Comparison of ENCODE assay signal across 11 cellular contexts in the genomic region with DNA sequence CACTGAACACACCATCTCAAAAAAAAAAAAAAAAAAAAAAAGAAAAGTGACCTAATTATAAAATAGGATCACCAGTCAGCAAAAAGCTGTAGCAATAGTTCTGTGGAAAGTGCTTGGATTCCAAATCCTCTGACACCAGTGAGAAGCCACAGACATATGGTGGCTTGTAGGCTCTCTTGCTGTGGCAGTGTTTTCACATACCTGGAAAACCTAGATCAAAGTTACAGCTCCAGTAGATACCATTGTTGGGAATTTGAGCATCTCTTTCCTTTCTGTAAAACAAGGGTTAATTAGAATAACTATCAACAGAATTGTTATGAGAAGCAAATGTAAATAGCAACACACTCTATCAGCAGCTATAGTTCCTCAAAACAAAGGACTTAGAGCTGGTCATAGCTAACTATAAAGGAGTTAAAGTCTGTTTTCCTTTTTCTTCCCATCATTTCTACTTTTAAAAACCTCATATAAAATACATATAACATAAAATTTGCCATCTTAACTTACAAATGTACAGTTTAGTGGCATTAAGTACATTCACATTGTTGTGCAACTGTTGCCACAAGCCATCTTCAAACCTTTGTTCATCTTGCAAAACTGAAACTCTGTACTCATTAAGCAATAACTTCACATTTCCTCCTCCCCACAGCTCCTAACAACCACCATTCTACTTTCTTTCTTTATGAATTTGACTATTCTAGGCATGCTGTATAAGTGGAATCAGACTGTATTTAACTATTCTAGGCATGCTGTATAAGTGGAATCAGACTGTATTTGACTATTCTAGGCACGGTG. TPM values are rescaled to one million over a fixed set of nuclear protein-coding genes. Genes with fewer than 3 reads are reported as not detected.
DNase-seq lines count a peak whose midpoint lies in the region; ATAC-seq and TF ChIP-seq lines count a peak whose summit lies in the region.
"Had no signal": no experiment of that assay in that cellular context is flagged by ENCODE, and none has a peak within 500 bp of the region (broad histone marks: within the 10 kb centered on the region; RNA-seq: fewer than 3 reads in every experiment).

No MANE protein-coding gene starts in this region.

- no peaks in the 10 kb centered on the region for H3K9me2 ChIP-seq in GM23338 (ENCODE audit: insufficient read depth)

- H4K91ac ChIP-seq in IMR-90 (ENCODE audit: insufficient read depth, low read depth, low read length): no peak overlapping the region

- no peak overlapping the region for H4K8ac ChIP-seq in IMR-90 (ENCODE audit: low read depth in 2 of 2, low read length in 2 of 2)

- CTCF ChIA-PET in IMR-90 (lab: Yijun Ruan, JAX): no interaction called here

- no peak overlapping the region for H3K9ac ChIP-seq in IMR-90 (ENCODE audit: low read depth, low read length)

- H3K4me1 Mint-ChIP-seq in GM23338: peaks cover 7% of the 10 kb centered on the region

- no TSS peak for BruUV-seq in IMR-90 (replicated peaks; lab: Mats Ljungman, UMichigan)

- intact Hi-C loops in IMR-90 (cut with micrococcal nuclease) (no loop called here), posterior vena cava (cut with DNase I) (no loop called here)

- TF ChIP-seq CTCF in GM23338 (conservative IDR thresholded peaks at IDR 0.05; ENCODE audit: low read depth in 2 of 2) (no peak), IMR-90 (conservative IDR thresholded peaks at IDR 0.05; ENCODE audit: low read depth, low read length) (no peak), fibroblast of pulmonary artery (IDR thresholded peaks at IDR 0.05; ENCODE audit: low read length, missing control alignments) (no peak), right atrium auricular region (IDR thresholded peaks at IDR 0.05) (no peak)

- no peaks in the 10 kb centered on the region for H3K79me2 ChIP-seq in GM23338 (replicated peaks; ENCODE audit: insufficient read depth)

- H3K27me3 Mint-ChIP-seq in GM23338 (ENCODE audit: insufficient read depth, low read depth, poor library complexity): peaks cover 21% of the 10 kb centered on the region

- H2BK5ac ChIP-seq in IMR-90 (ENCODE audit: low read depth, low read length, poor library complexity, severe bottlenecking): no peak overlapping the region

- H3K36me3 ChIP-seq in GM23338 (ENCODE audit: insufficient read depth) (no peaks in the 10 kb centered on the region), IMR-90 (ENCODE audit: control insufficient read depth, insufficient read depth, low read length) (no peaks in the 10 kb centered on the region), right atrium auricular region (no peaks in the 10 kb centered on the region)
- H3K36me3 ChIP-seq: cardiac muscle cell had no signal

- POLR2A ChIA-PET in IMR-90 (lab: Charles Lee; ENCODE audit: unreplicated experiment): no interaction called here

- H3K9me1 ChIP-seq in IMR-90 (ENCODE audit: insufficient read depth, low read length): peaks cover 3% of the 10 kb centered on the region; the same call in 1 of the 2 replicates

- DNase-seq in GM23338 (ENCODE audit: low spot score) (peak; percentile 27), IMR-90 (peak; percentile 2), fibroblast of pulmonary artery (ENCODE audit: low read depth) (peak; percentile 56), right atrium auricular region (ENCODE audit: low spot score) (no peak), DMS79 treated with DMSO at 0.1 percent for 48 hours (lab: John Stamatoyannopoulos, UW) (no peak), posterior vena cava (ENCODE audit: low spot score) (no peak), DMS53 (lab: John Stamatoyannopoulos, UW) (no peak)
- DNase-seq: activated B cell treated with CpG ODN at 0.5 μM for 24 hours, DND-41 had no signal

- 0 out of 4 replicates have a peak, but pooled peaks cover 0 to 4% of the 10 kb centered on the region in 2 experiments for H3K79me1 ChIP-seq in IMR-90 (ENCODE audit: low read depth in 1 of 2, low read length in 2 of 2)

- no CpG with 5 or more reads among the region's 1 CpG for WGBS in IMR-90 (ENCODE audit: extremely low coverage in 2 of 2, insufficient read length in 1 of 2), 2 experiments

- H2BK120ac ChIP-seq in IMR-90 (ENCODE audit: low read depth, low read length): no peak overlapping the region

- no peak overlapping the region for H3K27ac Mint-ChIP-seq in GM23338
- H3K27ac Mint-ChIP-seq: activated B cell treated with CpG ODN at 0.5 μM for 24 hours had no signal

- no peak overlapping the region for H3K23ac ChIP-seq in IMR-90 (ENCODE audit: low read depth, low read length)

- H3K27ac ChIP-seq in GM23338 (ENCODE audit: low read depth) (no peak overlapping the region), IMR-90 (ENCODE audit: insufficient read depth, low read length) (no peak overlapping the region), right atrium auricular region (no peak overlapping the region)
- H3K27ac ChIP-seq: cardiac muscle cell had no signal

- TF ChIP-seq RAD21 in IMR-90 (IDR thresholded peaks at IDR 0.05; ENCODE audit: low read length): no peak

- no peak overlapping the region for H2BK15ac ChIP-seq in IMR-90 (ENCODE audit: low read depth, low read length)

- ATAC-seq in GM18867 (IDR thresholded peaks at IDR 0.05; ENCODE audit: unreplicated experiment) (peak; percentile 86), GM23338 (no peak), IMR-90 (ENCODE audit: low read depth) (no peak)

- H2AK5ac ChIP-seq in IMR-90 (ENCODE audit: low read depth, low read length): no peak overlapping the region

- no peak overlapping the region; the same call in 1 of the 2 replicates for H4K5ac ChIP-seq in IMR-90 (ENCODE audit: low read depth, low read length)

- H3K4me3 ChIP-seq in GM23338: no peak overlapping the region
- H3K4me3 ChIP-seq in IMR-90 (ENCODE audit: insufficient read depth, low read depth, low read length): no peak overlapping the region
- H3K4me3 ChIP-seq in fibroblast of pulmonary artery (replicated peaks; ENCODE audit: low read depth, low read length): no peak overlapping the region
- H3K4me3 ChIP-seq in right atrium auricular region: no peak overlapping the region
- H3K4me3 ChIP-seq: cardiac muscle cell had no signal

- H3K9me3 ChIP-seq in IMR-90 (ENCODE audit: control insufficient read depth, insufficient read depth, low read length): no peaks in the 10 kb centered on the region
- H3K9me3 ChIP-seq in right atrium auricular region: no peaks in the 10 kb centered on the region

- no peak overlapping the region for H3K56ac ChIP-seq in IMR-90 (ENCODE audit: extremely low read depth, insufficient read depth, low read length)

- no peak overlapping the region for H3K18ac ChIP-seq in IMR-90 (ENCODE audit: low read depth, low read length)

- no peak overlapping the region for H3K4me3 Mint-ChIP-seq in GM23338
- H3K4me3 Mint-ChIP-seq: activated B cell treated with CpG ODN at 0.5 μM for 24 hours had no signal

- H2BK20ac ChIP-seq in IMR-90 (ENCODE audit: low read depth, low read length): no peak overlapping the region

- H4K20me1 ChIP-seq in GM23338 (replicated peaks; ENCODE audit: insufficient read depth) (no peaks in the 10 kb centered on the region; the same call in 1 of the 2 replicates), IMR-90 (ENCODE audit: insufficient read depth, low read length) (no peaks in the 10 kb centered on the region)

- H3K4me1 ChIP-seq in GM23338 (ENCODE audit: insufficient read depth): peaks cover 9% of the 10 kb centered on the region
- peaks cover 8% of the 10 kb centered on the region for H3K4me1 ChIP-seq in IMR-90 (ENCODE audit: control insufficient read depth, insufficient read depth, low read length)
- peaks cover 0 to 15% of the 10 kb centered on the region in 2 donors for H3K4me1 ChIP-seq in right atrium auricular region

- H3K4me2 ChIP-seq in GM23338 (peak overlapping the region; percentile 49), IMR-90 (ENCODE audit: low read depth, low read length) (no peak overlapping the region)

- H3F3A ChIP-seq in GM23338 (replicated peaks; ENCODE audit: low read depth): no peaks in the 10 kb centered on the region

- dilution Hi-C loops in IMR-90 (cut with HindIII; ENCODE audit: low sequenced_read_pairs, unreplicated experiment): no loop called here

- H3K4ac ChIP-seq in IMR-90 (ENCODE audit: low read depth, low read length): no peak overlapping the region

- H3K36me3 Mint-ChIP-seq in GM23338 (ENCODE audit: low read depth): no peaks in the 10 kb centered on the region

- H3K14ac ChIP-seq in IMR-90 (replicated peaks; ENCODE audit: low read depth, low read length): no peak overlapping the region

- H2AK9ac ChIP-seq in IMR-90 (replicated peaks; ENCODE audit: low read depth, low read length, poor library complexity): no peak overlapping the region

- TF ChIP-seq POLR2A in IMR-90 (IDR thresholded peaks at IDR 0.05; ENCODE audit: low read depth, low read length): no peak

- H2AFZ ChIP-seq in GM23338 (no peak overlapping the region), IMR-90 (replicated peaks; ENCODE audit: low read length, poor library complexity) (no peak overlapping the region)

- peaks cover 34% of the 10 kb centered on the region for H3K27me3 ChIP-seq in GM23338 (ENCODE audit: insufficient read depth)
- H3K27me3 ChIP-seq in IMR-90 (ENCODE audit: control insufficient read depth, insufficient read depth, low read length): no peaks in the 10 kb centered on the region
- H3K27me3 ChIP-seq in right atrium auricular region: peaks cover 0 to 6% of the 10 kb centered on the region in 2 donors

- in situ Hi-C loops in IMR-90 (cut with MboI; ENCODE audit: low sequenced_read_pairs): no loop called here

- no peaks in the 10 kb centered on the region for H3K9me3 Mint-ChIP-seq in GM23338
- H3K9me3 Mint-ChIP-seq: activated B cell treated with CpG ODN at 0.5 μM for 24 hours had no signal

TF ChIP-seq in GM23338, 12 proteins besides CTCF, POLR2A, EP300 and RAD21 (continues in another document):
- TF ChIP-seq CREB1 (CRISPR knock-in tag; IDR thresholded peaks at IDR 0.05; ENCODE audit: low read depth): no peak

TF ChIP-seq in IMR-90, 13 proteins besides CTCF, POLR2A, EP300 and RAD21 (continues in another document):
- TF ChIP-seq CEBPB (IDR thresholded peaks at IDR 0.05; ENCODE audit: low read depth, low read length): peak; percentile 73

RNA-seq across cellular contexts. Expression of a gene that starts 4.3 kb away (rescaled TPM):
- total RNA-seq in GM23338 (2014; rRNA removed; shearing (Covaris generic)): 2.1 TPM in 1 of 2 replicates, not detected in the other
- polyA plus RNA-seq in GM23338 (2016; fragmentation: Nextera tagmentation; extraction: Ambion mirVana): 0.03 and 0.18 TPM in 2 replicates
- total RNA-seq in IMR-90 (2012; rRNA removed): 0.28 and 0.54 TPM in 2 replicates
- 0.12 and 0.14 TPM in 2 replicates for polyA plus RNA-seq in IMR-90 (2012; rRNA removed)
- polyA plus RNA-seq in IMR-90 (2012; cell fraction: cytosol; rRNA removed): 0.03 and 0.47 TPM in 2 replicates
- 0.01 and 0.21 TPM in 2 replicates for polyA plus RNA-seq in IMR-90 (2012; cell fraction: nucleus; rRNA removed; ENCODE audit: low replicate concordance)
- under 1 TPM; 0.11 to 0.20 TPM for total RNA-seq in right atrium auricular region
- total RNA-seq in posterior vena cava: 1 to 10 TPM; 1.3 to 1.7 TPM
- total RNA-seq: activated B cell treated with CpG ODN at 0.5 μM for 24 hours had no signal
- polyA plus RNA-seq: cardiac muscle cell had no signal

RNA-seq across cellular contexts. Expression of a gene that starts 46.2 kb away (rescaled TPM):
- total RNA-seq in GM23338 (2014; rRNA removed; shearing (Covaris generic)): 27.7 and 34.4 TPM in 2 replicates
- polyA plus RNA-seq in GM23338 (2016; fragmentation: Nextera tagmentation; extraction: Ambion mirVana) (23.5 and 27.5 TPM in 2 replicates), IMR-90 (2012; rRNA removed) (10.6 and 13.1 TPM in 2 replicates)
- total RNA-seq in IMR-90 (2012; rRNA removed) (24.6 and 32.8 TPM in 2 replicates), right atrium auricular region (10 to 100 TPM in 1 of 2 donors, 1 to 10 TPM in 1; 8.5 to 12.5 TPM), posterior vena cava (10 to 100 TPM; 13.8 to 16.2 TPM)
- 2.7 and 4.7 TPM in 2 replicates for polyA plus RNA-seq in IMR-90 (2012; cell fraction: cytosol; rRNA removed)
- 1.6 and 11.1 TPM in 2 replicates for polyA plus RNA-seq in IMR-90 (2012; cell fraction: nucleus; rRNA removed; ENCODE audit: low replicate concordance)

Comparison
In these comparisons a context has a peak if more than half of its experiments do, and no peak if none do; other contexts are left out.
1. DNase-seq: peak in GM23338 (single experiment), IMR-90 (single experiment) and fibroblast of pulmonary artery (single experiment); none in right atrium auricular region (single experiment), DMS79 treated with DMSO at 0.1 percent for 48 hours (single experiment), posterior vena cava (single experiment) and DMS53 (single experiment).